In the genomic region with DNA sequence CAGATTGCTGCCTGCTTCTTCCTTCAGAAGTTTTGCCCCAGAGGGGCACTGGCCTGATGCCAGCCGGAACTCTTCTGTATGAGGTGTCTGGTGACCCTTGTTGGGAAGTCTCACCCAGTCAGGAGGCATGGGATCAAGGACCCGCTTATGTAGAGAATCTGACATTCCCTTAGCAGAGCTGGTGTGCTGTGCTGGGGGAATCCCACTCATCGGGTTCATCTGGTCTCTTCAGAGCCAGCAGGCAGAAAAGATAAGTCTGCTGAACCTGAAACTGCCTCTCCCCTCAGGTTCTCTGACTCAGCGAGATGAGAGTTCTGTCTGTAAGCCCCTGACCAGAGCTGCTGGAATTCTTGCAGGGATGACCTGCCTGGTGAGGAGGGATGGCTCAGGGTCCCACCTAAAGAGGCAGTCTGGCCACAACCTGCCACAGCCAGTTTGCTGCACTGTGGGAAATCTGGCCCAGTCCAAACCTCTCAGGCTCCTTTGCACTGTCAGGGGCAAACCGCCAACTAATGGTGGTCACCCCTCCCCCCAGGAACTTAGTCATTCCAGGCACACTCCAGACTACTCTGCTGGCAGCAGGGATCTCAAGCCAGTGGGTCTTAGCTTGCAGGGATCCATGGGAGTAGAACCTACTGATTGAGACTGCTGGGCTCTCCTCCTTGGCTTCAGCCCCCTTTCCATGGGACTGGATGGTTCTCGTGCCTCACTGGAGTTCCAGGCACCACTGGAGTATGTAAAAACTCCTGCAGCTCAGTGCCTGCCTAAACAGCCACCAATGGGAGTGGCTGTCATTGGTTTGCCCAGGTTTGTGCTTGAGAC, we compare ENCODE assay signal across 1 cellular context.
TF ChIP-seq lines count a peak whose summit lies in the region.

No MANE protein-coding gene starts in this region.

TF ChIP-seq in endothelial cell of umbilical vein, 7 proteins besides CTCF, POLR2A, EP300 and RAD21:
- peak; percentile 71 for TF ChIP-seq POLR2AphosphoS5 (IDR thresholded peaks at IDR 0.05; ENCODE audit: insufficient read depth, low read depth, low read length)
- TF ChIP-seq EZH2 (IDR thresholded peaks at IDR 0.05; ENCODE audit: borderline replicate concordance, low read depth, low read length, severe bottlenecking): no peak
- peak; percentile 61 for TF ChIP-seq JUN (IDR thresholded peaks at IDR 0.05; ENCODE audit: borderline replicate concordance, insufficient read depth, insufficient read length, low read depth)
- peak; percentile 70 for TF ChIP-seq MYC (IDR thresholded peaks at IDR 0.05; ENCODE audit: low read depth, low read length)
- no peak for TF ChIP-seq GATA2 (IDR thresholded peaks at IDR 0.05; ENCODE audit: insufficient read depth, insufficient read length, low read depth, low read length)
- TF ChIP-seq, protein P1, sequence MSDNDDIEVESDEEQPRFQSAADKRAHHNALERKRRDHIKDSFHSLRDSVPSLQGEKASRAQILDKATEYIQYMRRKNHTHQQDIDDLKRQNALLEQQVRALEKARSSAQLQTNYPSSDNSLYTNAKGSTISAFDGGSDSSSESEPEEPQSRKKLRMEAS (IDR thresholded peaks at IDR 0.05; ENCODE audit: insufficient read depth, insufficient read length): no peak
- peak; percentile 91 for TF ChIP-seq FOS (IDR thresholded peaks at IDR 0.05; ENCODE audit: borderline replicate concordance, insufficient read depth, low read length)
